In genomic region chr2:10962004-10962403, GRCh38 we compare ENCODE assay signal across 21 cellular contexts. TPM values are rescaled to one million over a fixed set of nuclear protein-coding genes. Genes with fewer than 3 reads are reported as not detected.
"Had no signal": no experiment of that assay in that cellular context is flagged by ENCODE, and none has a peak within 500 bp of the region (broad histone marks: within the 10 kb centered on the region; RNA-seq: fewer than 3 reads in every experiment).

No MANE protein-coding gene starts in this region.

- H3K27ac ChIP-seq: HL-60 had no signal

- FAIRE-seq: HTR-8/SVneo, RCC 7860 had no signal

- H3K9ac ChIP-seq: SK-N-SH had no signal

- DNase-seq: KBM-7, MV-4-11, NCI-H1048, NCI-H1105, NCI-H1417, NCI-H1436 treated with DMSO at 0.1 percent for 48 hours, NCI-H1694, NCI-H187 treated with DMSO at 0.1 percent for 48 hours, NCI-H2081, NCI-H2107, NCI-H2227 treated with DMSO at 0.1 percent for 48 hours, NCI-H524 treated with DMSO at 0.1 percent for 48 hours, NCI-H69, NCI-H774, Right ventricle myocardium superior, RPMI8226, SK-N-SH had no signal

- H3K9me3 ChIP-seq: SK-N-SH had no signal

- H3K4me2 ChIP-seq: SK-N-SH had no signal

RNA-seq across cellular contexts. Expression of gene KCNF1, which starts 50.3 kb away (rescaled TPM):
- total RNA-seq: MCF 10A, Right ventricle myocardium superior had no signal
